Comparison of ENCODE assay signal across 14 cellular contexts in the genomic region with DNA sequence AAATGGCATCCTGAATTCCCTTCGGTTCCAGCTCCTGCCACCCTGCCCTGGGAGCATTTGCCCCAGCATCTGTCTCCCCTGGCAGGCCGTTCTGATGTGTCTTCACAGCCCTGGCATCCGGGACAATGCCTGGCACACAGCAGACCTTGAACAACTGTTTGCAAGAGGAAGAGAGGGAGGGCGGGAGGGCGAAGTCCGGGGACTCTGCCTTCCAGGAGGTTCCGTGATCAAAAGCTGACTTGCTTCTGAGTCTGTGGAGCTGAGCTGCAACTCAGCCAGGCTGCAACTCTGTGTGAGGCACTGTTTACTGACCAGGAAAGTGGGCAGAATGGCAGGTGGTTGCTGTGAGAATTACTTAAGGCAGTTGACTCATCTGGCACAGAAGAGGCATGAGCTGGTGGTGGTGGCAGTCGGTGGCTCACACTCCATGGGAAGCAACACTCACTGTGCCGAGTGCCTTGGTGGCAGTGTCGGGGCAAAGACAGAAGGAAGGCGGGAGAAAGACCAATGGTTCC.
DNase-seq lines count a peak whose midpoint lies in the region; ATAC-seq and TF ChIP-seq lines count a peak whose summit lies in the region.
"Had no signal": no experiment of that assay in that cellular context is flagged by ENCODE, and none has a peak within 500 bp of the region (broad histone marks: within the 10 kb centered on the region; RNA-seq: fewer than 3 reads in every experiment).

No MANE protein-coding gene starts in this region.

- intact Hi-C loops in breast epithelium (cut with DNase I; ENCODE audit: low total_unique reads): no loop called here
- intact Hi-C loops in left colon (cut with DNase I, micrococcal nuclease): no loop called here

- H3K9me3 ChIP-seq in breast epithelium: no peaks in the 10 kb centered on the region
- H3K9me3 ChIP-seq in skeletal muscle satellite cell (replicated peaks; ENCODE audit: low read length): no peaks in the 10 kb centered on the region
- H3K9me3 ChIP-seq: tibial nerve had no signal

- H3K4me1 Mint-ChIP-seq in nephron progenitor cell: peaks cover 67% of the 10 kb centered on the region
- H3K4me1 Mint-ChIP-seq: T-helper 17 cell had no signal

- peak; percentile 89 for DNase-seq in NCI-H1694 (lab: John Stamatoyannopoulos, UW)
- DNase-seq in breast epithelium (ENCODE audit: low spot score in 2 of 2): peak in 1 of 2 donors; percentile 43
- DNase-seq in left colon: peak; percentile 72 to 78
- no peak for DNase-seq in NCI-H146 (lab: John Stamatoyannopoulos, UW)
- no peak for DNase-seq in NCI-H345 (lab: John Stamatoyannopoulos, UW)
- no peak for DNase-seq in nephron progenitor cell
- no peak for DNase-seq in SIG-M5 treated with dmso at 0.1 percent for 504 hours (lab: John Stamatoyannopoulos, UW; ENCODE audit: unreplicated experiment)
- DNase-seq: activated CD4-positive, alpha-beta T cell treated with anti-CD3 and anti-CD28 coated beads, Interleukin-2, amount 50 U/mL, for 48 hours; CD8-positive, alpha-beta T cell; naive B cell; T-helper 17 cell had no signal

- H3K27me3 Mint-ChIP-seq in nephron progenitor cell (ENCODE audit: low read depth, poor library complexity): peaks cover 8% of the 10 kb centered on the region

- peaks cover 0 to 14% of the 10 kb centered on the region in 2 donors for H3K27me3 ChIP-seq in breast epithelium
- peaks cover 25% of the 10 kb centered on the region for H3K27me3 ChIP-seq in skeletal muscle satellite cell (ENCODE audit: control insufficient read depth, insufficient read depth, low read length)

- H3K9ac ChIP-seq in skeletal muscle satellite cell (ENCODE audit: low read depth, low read length): no peak overlapping the region

- H3K27ac Mint-ChIP-seq in nephron progenitor cell: no peak overlapping the region
- H3K27ac Mint-ChIP-seq: CD8-positive, alpha-beta T cell; T-helper 17 cell had no signal

- TF ChIP-seq CTCF in breast epithelium (IDR thresholded peaks at IDR 0.05) (no peak), nephron progenitor cell (IDR thresholded peaks at IDR 0.05) (no peak)

- peak overlapping the region; percentile 71 for H3K4me2 ChIP-seq in skeletal muscle satellite cell (ENCODE audit: low read length)

- no peaks in the 10 kb centered on the region for H3K4me1 ChIP-seq in breast epithelium
- peaks cover 33% of the 10 kb centered on the region for H3K4me1 ChIP-seq in skeletal muscle satellite cell (ENCODE audit: control insufficient read depth, insufficient read depth, low read length)

- no peaks in the 10 kb centered on the region for H3K36me3 Mint-ChIP-seq in nephron progenitor cell (ENCODE audit: low read depth)
- H3K36me3 Mint-ChIP-seq: CD8-positive, alpha-beta T cell; naive B cell had no signal

- no peaks in the 10 kb centered on the region for H3K9me3 Mint-ChIP-seq in nephron progenitor cell
- H3K9me3 Mint-ChIP-seq: CD8-positive, alpha-beta T cell; central memory CD8-positive, alpha-beta T cell had no signal

- no peak overlapping the region for H3K4me3 Mint-ChIP-seq in nephron progenitor cell
- H3K4me3 Mint-ChIP-seq: CD8-positive, alpha-beta T cell; central memory CD8-positive, alpha-beta T cell had no signal

- peak overlapping the region; percentile 9 to 68 for H3K27ac ChIP-seq in breast epithelium
- H3K27ac ChIP-seq: tibial nerve had no signal

- H3K4me3 ChIP-seq in breast epithelium (no peak overlapping the region), skeletal muscle satellite cell (ENCODE audit: low read length) (peak overlapping the region; percentile 27)
- H3K4me3 ChIP-seq: tibial nerve had no signal

- H3K36me3 ChIP-seq in breast epithelium: no peaks in the 10 kb centered on the region
- no peaks in the 10 kb centered on the region for H3K36me3 ChIP-seq in skeletal muscle satellite cell (ENCODE audit: insufficient read depth, low read length)
- H3K36me3 ChIP-seq: tibial nerve had no signal

- no peak for TF ChIP-seq POLR2A in breast epithelium (IDR thresholded peaks at IDR 0.05)

- peak; percentile 79 for ATAC-seq in left colon
- ATAC-seq: CD8-positive, alpha-beta T cell; T-helper 17 cell had no signal

Comparison
In these comparisons a context has a peak if more than half of its experiments do, and no peak if none do; other contexts are left out.
1. DNase-seq: peak in NCI-H1694 (single experiment) and left colon (2 of 2); none in NCI-H146 (single experiment), NCI-H345 (single experiment), nephron progenitor cell (single experiment) and SIG-M5 treated with dmso at 0.1 percent for 504 hours (single experiment).